Comparison of ENCODE assay signal across 1 cellular context in the genomic region with DNA sequence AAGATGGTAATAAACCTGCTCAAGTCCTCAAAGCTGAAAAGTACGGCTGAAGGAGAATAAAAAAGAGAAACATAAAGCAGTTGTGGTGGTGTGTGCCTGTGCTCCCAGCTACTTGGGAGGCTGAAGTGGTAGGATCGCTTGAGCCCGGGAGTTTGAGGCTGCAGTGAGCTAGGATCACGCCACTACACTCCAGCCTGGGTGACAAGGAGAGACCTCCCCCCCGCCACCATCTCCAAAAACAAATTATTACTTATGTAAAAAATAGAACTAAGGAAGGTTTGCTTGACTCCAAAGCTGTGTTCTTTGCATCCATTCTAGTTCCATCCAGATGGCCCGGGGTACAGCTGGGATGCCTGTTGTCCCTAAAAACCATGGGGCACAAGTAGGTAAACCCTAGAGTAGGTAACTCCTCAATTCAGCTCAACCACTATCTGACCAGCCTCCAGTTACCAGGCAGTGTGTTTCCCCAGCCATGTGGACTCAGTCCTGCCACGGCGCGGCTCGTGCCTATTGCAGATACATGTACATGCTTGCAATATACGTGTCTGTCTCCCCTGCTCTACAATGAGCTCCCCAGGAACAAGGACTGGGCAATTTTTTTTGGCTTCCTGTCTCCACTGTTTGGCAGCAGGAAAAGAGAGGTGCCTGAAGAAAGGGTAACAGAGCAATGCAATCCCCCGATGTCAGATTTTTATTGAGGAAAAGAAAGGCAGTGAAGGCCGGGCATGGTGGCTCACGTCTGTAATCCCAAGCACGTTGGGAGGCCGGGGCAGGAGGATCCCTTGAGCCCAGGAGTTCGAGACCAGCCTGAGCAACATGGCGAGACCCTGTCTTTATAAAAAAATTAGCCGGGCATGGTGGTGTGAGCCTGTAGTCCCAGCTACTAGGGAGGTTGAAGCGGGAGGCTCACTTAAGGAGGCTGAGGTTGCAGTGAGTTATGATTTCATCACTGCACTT.
TF ChIP-seq lines count a peak whose summit lies in the region.

No MANE protein-coding gene starts in this region.

TF ChIP-seq in SK-N-SH, 30 proteins besides CTCF, POLR2A, EP300 and RAD21 (continued from another document):
- no peak for TF ChIP-seq TEAD4 (IDR thresholded peaks at IDR 0.05; ENCODE audit: borderline replicate concordance, insufficient read depth)
- TF ChIP-seq RFX5 (IDR thresholded peaks at IDR 0.05; ENCODE audit: low read length) = no peak
- no peak for TF ChIP-seq POLR2AphosphoS5 (IDR thresholded peaks at IDR 0.05; ENCODE audit: low read depth, low read length)
- TF ChIP-seq GATA2 (CRISPR knock-in tag; IDR thresholded peaks at IDR 0.05) = no peak
- TF ChIP-seq, protein P1, sequence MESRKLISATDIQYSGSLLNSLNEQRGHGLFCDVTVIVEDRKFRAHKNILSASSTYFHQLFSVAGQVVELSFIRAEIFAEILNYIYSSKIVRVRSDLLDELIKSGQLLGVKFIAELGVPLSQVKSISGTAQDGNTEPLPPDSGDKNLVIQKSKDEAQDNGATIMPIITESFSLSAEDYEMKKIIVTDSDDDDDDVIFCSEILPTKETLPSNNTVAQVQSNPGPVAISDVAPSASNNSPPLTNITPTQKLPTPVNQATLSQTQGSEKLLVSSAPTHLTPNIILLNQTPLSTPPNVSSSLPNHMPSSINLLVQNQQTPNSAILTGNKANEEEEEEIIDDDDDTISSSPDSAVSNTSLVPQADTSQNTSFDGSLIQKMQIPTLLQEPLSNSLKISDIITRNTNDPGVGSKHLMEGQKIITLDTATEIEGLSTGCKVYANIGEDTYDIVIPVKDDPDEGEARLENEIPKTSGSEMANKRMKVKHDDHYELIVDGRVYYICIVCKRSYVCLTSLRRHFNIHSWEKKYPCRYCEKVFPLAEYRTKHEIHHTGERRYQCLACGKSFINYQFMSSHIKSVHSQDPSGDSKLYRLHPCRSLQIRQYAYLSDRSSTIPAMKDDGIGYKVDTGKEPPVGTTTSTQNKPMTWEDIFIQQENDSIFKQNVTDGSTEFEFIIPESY (IDR thresholded peaks at IDR 0.05; ENCODE audit: borderline replicate concordance, low read depth) = no peak
- TF ChIP-seq, protein P2, sequence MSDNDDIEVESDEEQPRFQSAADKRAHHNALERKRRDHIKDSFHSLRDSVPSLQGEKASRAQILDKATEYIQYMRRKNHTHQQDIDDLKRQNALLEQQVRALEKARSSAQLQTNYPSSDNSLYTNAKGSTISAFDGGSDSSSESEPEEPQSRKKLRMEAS (IDR thresholded peaks at IDR 0.05; ENCODE audit: low read depth) = no peak
TF ChIP-seq in SK-N-SH: peak in this region for 0.
